Comparison of ENCODE assay signal across 1 cellular context in genomic region chr20:49675368-49676151, GRCh38.
TF ChIP-seq lines count a peak whose summit lies in the region.

No MANE protein-coding gene starts in this region.

TF ChIP-seq in HepG2, 621 proteins besides CTCF, POLR2A, EP300 and RAD21 (continued from another document and continues in another):
- TF ChIP-seq HNF1A (IDR thresholded peaks at IDR 0.05; ENCODE audit: low read depth): peak; percentile 68
- peak; percentile 81; the same call in 1 of the 2 replicates for TF ChIP-seq HNF1A (CRISPR knock-in tag; IDR thresholded peaks at IDR 0.05; ENCODE audit: borderline replicate concordance)
- TF ChIP-seq, protein P1, sequence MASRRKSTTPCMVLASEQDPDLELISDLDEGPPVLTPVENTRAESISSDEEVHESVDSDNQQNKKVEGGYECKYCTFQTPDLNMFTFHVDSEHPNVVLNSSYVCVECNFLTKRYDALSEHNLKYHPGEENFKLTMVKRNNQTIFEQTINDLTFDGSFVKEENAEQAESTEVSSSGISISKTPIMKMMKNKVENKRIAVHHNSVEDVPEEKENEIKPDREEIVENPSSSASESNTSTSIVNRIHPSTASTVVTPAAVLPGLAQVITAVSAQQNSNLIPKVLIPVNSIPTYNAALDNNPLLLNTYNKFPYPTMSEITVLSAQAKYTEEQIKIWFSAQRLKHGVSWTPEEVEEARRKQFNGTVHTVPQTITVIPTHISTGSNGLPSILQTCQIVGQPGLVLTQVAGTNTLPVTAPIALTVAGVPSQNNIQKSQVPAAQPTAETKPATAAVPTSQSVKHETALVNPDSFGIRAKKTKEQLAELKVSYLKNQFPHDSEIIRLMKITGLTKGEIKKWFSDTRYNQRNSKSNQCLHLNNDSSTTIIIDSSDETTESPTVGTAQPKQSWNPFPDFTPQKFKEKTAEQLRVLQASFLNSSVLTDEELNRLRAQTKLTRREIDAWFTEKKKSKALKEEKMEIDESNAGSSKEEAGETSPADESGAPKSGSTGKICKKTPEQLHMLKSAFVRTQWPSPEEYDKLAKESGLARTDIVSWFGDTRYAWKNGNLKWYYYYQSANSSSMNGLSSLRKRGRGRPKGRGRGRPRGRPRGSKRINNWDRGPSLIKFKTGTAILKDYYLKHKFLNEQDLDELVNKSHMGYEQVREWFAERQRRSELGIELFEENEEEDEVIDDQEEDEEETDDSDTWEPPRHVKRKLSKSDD (CRISPR knock-in tag; IDR thresholded peaks at IDR 0.05; ENCODE audit: low read depth): no peak
- TF ChIP-seq PATZ1 (CRISPR knock-in tag; IDR thresholded peaks at IDR 0.05): peak; percentile 89
- TF ChIP-seq EHMT2 (IDR thresholded peaks at IDR 0.05; ENCODE audit: borderline replicate concordance, low read depth, low read length): no peak
- no peak for TF ChIP-seq ZNF616 (CRISPR knock-in tag; IDR thresholded peaks at IDR 0.05; ENCODE audit: low read depth)
- TF ChIP-seq KLF13 (CRISPR knock-in tag; IDR thresholded peaks at IDR 0.05): no peak
- no peak for TF ChIP-seq ZNF776 (CRISPR knock-in tag; IDR thresholded peaks at IDR 0.05)
- TF ChIP-seq, protein P2, sequence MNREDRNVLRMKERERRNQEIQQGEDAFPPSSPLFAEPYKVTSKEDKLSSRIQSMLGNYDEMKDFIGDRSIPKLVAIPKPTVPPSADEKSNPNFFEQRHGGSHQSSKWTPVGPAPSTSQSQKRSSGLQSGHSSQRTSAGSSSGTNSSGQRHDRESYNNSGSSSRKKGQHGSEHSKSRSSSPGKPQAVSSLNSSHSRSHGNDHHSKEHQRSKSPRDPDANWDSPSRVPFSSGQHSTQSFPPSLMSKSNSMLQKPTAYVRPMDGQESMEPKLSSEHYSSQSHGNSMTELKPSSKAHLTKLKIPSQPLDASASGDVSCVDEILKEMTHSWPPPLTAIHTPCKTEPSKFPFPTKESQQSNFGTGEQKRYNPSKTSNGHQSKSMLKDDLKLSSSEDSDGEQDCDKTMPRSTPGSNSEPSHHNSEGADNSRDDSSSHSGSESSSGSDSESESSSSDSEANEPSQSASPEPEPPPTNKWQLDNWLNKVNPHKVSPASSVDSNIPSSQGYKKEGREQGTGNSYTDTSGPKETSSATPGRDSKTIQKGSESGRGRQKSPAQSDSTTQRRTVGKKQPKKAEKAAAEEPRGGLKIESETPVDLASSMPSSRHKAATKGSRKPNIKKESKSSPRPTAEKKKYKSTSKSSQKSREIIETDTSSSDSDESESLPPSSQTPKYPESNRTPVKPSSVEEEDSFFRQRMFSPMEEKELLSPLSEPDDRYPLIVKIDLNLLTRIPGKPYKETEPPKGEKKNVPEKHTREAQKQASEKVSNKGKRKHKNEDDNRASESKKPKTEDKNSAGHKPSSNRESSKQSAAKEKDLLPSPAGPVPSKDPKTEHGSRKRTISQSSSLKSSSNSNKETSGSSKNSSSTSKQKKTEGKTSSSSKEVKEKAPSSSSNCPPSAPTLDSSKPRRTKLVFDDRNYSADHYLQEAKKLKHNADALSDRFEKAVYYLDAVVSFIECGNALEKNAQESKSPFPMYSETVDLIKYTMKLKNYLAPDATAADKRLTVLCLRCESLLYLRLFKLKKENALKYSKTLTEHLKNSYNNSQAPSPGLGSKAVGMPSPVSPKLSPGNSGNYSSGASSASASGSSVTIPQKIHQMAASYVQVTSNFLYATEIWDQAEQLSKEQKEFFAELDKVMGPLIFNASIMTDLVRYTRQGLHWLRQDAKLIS (CRISPR knock-in tag; IDR thresholded peaks at IDR 0.05): no peak
- no peak for TF ChIP-seq ZNF788 (CRISPR knock-in tag; IDR thresholded peaks at IDR 0.05; ENCODE audit: borderline replicate concordance)
- TF ChIP-seq ZSCAN12 (CRISPR knock-in tag; IDR thresholded peaks at IDR 0.05): peak; percentile 28; the same call in 1 of the 2 replicates
- TF ChIP-seq ZNF7 (CRISPR knock-in tag; IDR thresholded peaks at IDR 0.05): no peak
- TF ChIP-seq ZNF710 (CRISPR knock-in tag; IDR thresholded peaks at IDR 0.05; ENCODE audit: borderline replicate concordance): 0 out of 2 replicates have a peak, but pooled peaks have one; percentile 39
- no peak for TF ChIP-seq TMF1 (CRISPR knock-in tag; IDR thresholded peaks at IDR 0.05; ENCODE audit: low read depth)
- no peak for TF ChIP-seq FOXA1 (IDR thresholded peaks at IDR 0.05)
- TF ChIP-seq FOXA1 (CRISPR knock-in tag; IDR thresholded peaks at IDR 0.05): no peak
- TF ChIP-seq ZNF234 (CRISPR knock-in tag; conservative IDR thresholded peaks at IDR 0.05): no peak
- TF ChIP-seq ZBTB1 (CRISPR knock-in tag; IDR thresholded peaks at IDR 0.05; ENCODE audit: borderline replicate concordance): no peak
- no peak; the same call in 1 of the 2 replicates for TF ChIP-seq ZNF512B (CRISPR knock-in tag; IDR thresholded peaks at IDR 0.05; ENCODE audit: borderline replicate concordance)
- no peak for TF ChIP-seq SRF (IDR thresholded peaks at IDR 0.05; ENCODE audit: low read depth, low read length)
- no peak for TF ChIP-seq ZNF674 (CRISPR knock-in tag; IDR thresholded peaks at IDR 0.05; ENCODE audit: low read depth)
- no peak for TF ChIP-seq IRX3 (CRISPR knock-in tag; IDR thresholded peaks at IDR 0.05; ENCODE audit: borderline replicate concordance, low read depth)
- peak; percentile 62; the same call in 1 of the 2 replicates for TF ChIP-seq ZNF816 (CRISPR knock-in tag; IDR thresholded peaks at IDR 0.05; ENCODE audit: borderline replicate concordance)
- no peak for TF ChIP-seq TBX3 (IDR thresholded peaks at IDR 0.05; ENCODE audit: borderline replicate concordance)
- no peak for TF ChIP-seq USF2 (IDR thresholded peaks at IDR 0.05; ENCODE audit: low read depth, low read length)
- TF ChIP-seq USF2 (CRISPR knock-in tag; IDR thresholded peaks at IDR 0.05; ENCODE audit: borderline replicate concordance): no peak
- TF ChIP-seq ZMYM4 (CRISPR knock-in tag; IDR thresholded peaks at IDR 0.05): peak; percentile 22; the same call in 1 of the 2 replicates
- TF ChIP-seq ZNF550 (CRISPR knock-in tag; IDR thresholded peaks at IDR 0.05; ENCODE audit: borderline replicate concordance): no peak
- TF ChIP-seq ZSCAN20 (CRISPR knock-in tag; IDR thresholded peaks at IDR 0.05; ENCODE audit: borderline replicate concordance): 0 out of 2 replicates have a peak, but pooled peaks have one; percentile 39
- TF ChIP-seq SPEN (CRISPR knock-in tag; IDR thresholded peaks at IDR 0.05; ENCODE audit: low read depth): no peak
- no peak for TF ChIP-seq POLR2AphosphoS2 (IDR thresholded peaks at IDR 0.05; ENCODE audit: low read depth, low read length)
- TF ChIP-seq, protein P3, sequence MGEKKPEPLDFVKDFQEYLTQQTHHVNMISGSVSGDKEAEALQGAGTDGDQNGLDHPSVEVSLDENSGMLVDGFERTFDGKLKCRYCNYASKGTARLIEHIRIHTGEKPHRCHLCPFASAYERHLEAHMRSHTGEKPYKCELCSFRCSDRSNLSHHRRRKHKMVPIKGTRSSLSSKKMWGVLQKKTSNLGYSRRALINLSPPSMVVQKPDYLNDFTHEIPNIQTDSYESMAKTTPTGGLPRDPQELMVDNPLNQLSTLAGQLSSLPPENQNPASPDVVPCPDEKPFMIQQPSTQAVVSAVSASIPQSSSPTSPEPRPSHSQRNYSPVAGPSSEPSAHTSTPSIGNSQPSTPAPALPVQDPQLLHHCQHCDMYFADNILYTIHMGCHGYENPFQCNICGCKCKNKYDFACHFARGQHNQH (CRISPR knock-in tag; IDR thresholded peaks at IDR 0.05): peak; percentile 35; the same call in 1 of the 2 replicates
- TF ChIP-seq FOXC1 (CRISPR knock-in tag; IDR thresholded peaks at IDR 0.05; ENCODE audit: borderline replicate concordance): no peak
- no peak for TF ChIP-seq ZNF350 (CRISPR knock-in tag; IDR thresholded peaks at IDR 0.05; ENCODE audit: borderline replicate concordance, low read depth)
- TF ChIP-seq, protein P4, sequence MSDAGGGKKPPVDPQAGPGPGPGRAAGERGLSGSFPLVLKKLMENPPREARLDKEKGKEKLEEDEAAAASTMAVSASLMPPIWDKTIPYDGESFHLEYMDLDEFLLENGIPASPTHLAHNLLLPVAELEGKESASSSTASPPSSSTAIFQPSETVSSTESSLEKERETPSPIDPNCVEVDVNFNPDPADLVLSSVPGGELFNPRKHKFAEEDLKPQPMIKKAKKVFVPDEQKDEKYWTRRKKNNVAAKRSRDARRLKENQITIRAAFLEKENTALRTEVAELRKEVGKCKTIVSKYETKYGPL (CRISPR knock-in tag; IDR thresholded peaks at IDR 0.05): no peak
- TF ChIP-seq ZNF569 (CRISPR knock-in tag; IDR thresholded peaks at IDR 0.05; ENCODE audit: borderline replicate concordance): no peak
- TF ChIP-seq TARDBP (CRISPR knock-in tag; IDR thresholded peaks at IDR 0.05): no peak
- no peak for TF ChIP-seq NFATC3 (CRISPR knock-in tag; IDR thresholded peaks at IDR 0.05)
